In genomic region chr19:30719991-30720329, GRCh38 we compare ENCODE assay signal across 8 cellular contexts.
A peak's percentile ranks its signal among the peaks of the same experiment; 100 is the strongest.
DNase-seq lines count a peak whose midpoint lies in the region; ATAC-seq and TF ChIP-seq lines count a peak whose summit lies in the region.

No MANE protein-coding gene starts in this region.

- H3K4me3 ChIP-seq in GM12864 (ENCODE audit: low read depth, low read length) (peak overlapping the region; percentile 59), right cardiac atrium (ENCODE audit: low read length) (peak overlapping the region; percentile 48), gastrocnemius medialis (peak overlapping the region; percentile 59 to 73 (median 62)), aorta (ENCODE audit: low read length in 2 of 2) (peak overlapping the region in 1 of 2 donors; percentile 82)

- H3K27me3 Mint-ChIP-seq in activated CD4-positive, alpha-beta memory T cell treated with anti-CD3 and anti-CD28 coated beads, Interleukin-2, amount 10 ng/mL, durations not matched to agents 7 days and 5 days, result peaks cover 6% of the 10 kb centered on the region

- H3K9me3 Mint-ChIP-seq in activated CD4-positive, alpha-beta memory T cell treated with anti-CD3 and anti-CD28 coated beads, Interleukin-2, amount 10 ng/mL, durations not matched to agents 7 days and 5 days, result no peaks in the 10 kb centered on the region

- ATAC-seq in right cardiac atrium, result peak; percentile 74 to 79
- peak; percentile 39 to 48 for ATAC-seq in gastrocnemius medialis
- ATAC-seq in aorta (ENCODE audit: low FRiP score), result no peak
- ATAC-seq in GM21786 (IDR thresholded peaks at IDR 0.05; ENCODE audit: unreplicated experiment), result no peak
- ATAC-seq in GM18519 (IDR thresholded peaks at IDR 0.05; ENCODE audit: low FRiP score, unreplicated experiment), result no peak
- no peak for ATAC-seq in GM19397 (IDR thresholded peaks at IDR 0.05; ENCODE audit: unreplicated experiment)

- H3K4me3 Mint-ChIP-seq in activated CD4-positive, alpha-beta memory T cell treated with anti-CD3 and anti-CD28 coated beads, Interleukin-2, amount 10 ng/mL, durations not matched to agents 7 days and 5 days, result peak overlapping the region; percentile 63

- intact Hi-C loops in right cardiac atrium (cut with DNase I), result no loop called here
- intact Hi-C loops in gastrocnemius medialis (cut with DNase I; ENCODE audit: low total_unique reads), result no loop called here
- intact Hi-C loops in aorta (cut with DNase I), result no loop called here

- H3K27me3 ChIP-seq in right cardiac atrium (ENCODE audit: control insufficient read depth, insufficient read depth), result no peaks in the 10 kb centered on the region
- no peaks in the 10 kb centered on the region for H3K27me3 ChIP-seq in gastrocnemius medialis
- no peaks in the 10 kb centered on the region for H3K27me3 ChIP-seq in aorta (ENCODE audit: control insufficient read depth in 1 of 2, insufficient read depth in 2 of 2, low read length in 1 of 2)

- no peaks in the 10 kb centered on the region for H3K4me1 ChIP-seq in right cardiac atrium (ENCODE audit: control insufficient read depth, insufficient read depth, low read length)
- peaks cover 0 to 11% of the 10 kb centered on the region in 2 donors for H3K4me1 ChIP-seq in gastrocnemius medialis
- H3K4me1 ChIP-seq in aorta (ENCODE audit: control insufficient read depth in 1 of 2, insufficient read depth in 2 of 2, low read length in 2 of 2), result no peaks in the 10 kb centered on the region

- H3K27ac ChIP-seq in right cardiac atrium (ENCODE audit: low read length), result peak overlapping the region; percentile 72
- peak overlapping the region; percentile 45 to 77 (median 58) for H3K27ac ChIP-seq in gastrocnemius medialis
- H3K27ac ChIP-seq in aorta (ENCODE audit: low read depth in 1 of 2, low read length in 2 of 2), result no peak overlapping the region

- H3K27ac Mint-ChIP-seq in activated CD4-positive, alpha-beta memory T cell treated with anti-CD3 and anti-CD28 coated beads, Interleukin-2, amount 10 ng/mL, durations not matched to agents 7 days and 5 days, result no peak overlapping the region

- in situ Hi-C loops in gastrocnemius medialis (cut with MboI; ENCODE audit: low sequenced_read_pairs in 4 of 4), result no loop called here

- CTCF ChIA-PET in activated CD4-positive, alpha-beta memory T cell treated with anti-CD3 and anti-CD28 coated beads, Interleukin-2, amount 10 ng/mL, durations not matched to agents 7 days and 5 days (lab: Charles Lee), result interaction anchor here (1.0 kb wide), 2 partner anchors 37 to 53 kb away, joined by 3 to 5 read pairs; no protein-coding TSS in a partner anchor

- 15% methylated on average over 9 of the region's 9 CpGs for WGBS in right cardiac atrium
- 10 to 13% methylated on average over 9 of the region's 9 CpGs for WGBS in aorta, 2 donors

- no peak for TF ChIP-seq CTCF in GM12864 (IDR thresholded peaks at IDR 0.05; ENCODE audit: low read depth, low read length, missing control alignments)
- no peak for TF ChIP-seq CTCF in gastrocnemius medialis (IDR thresholded peaks at IDR 0.05 in 4 of 5, conservative IDR thresholded peaks at IDR 0.05 in 1 of 5)

- H3K9me3 ChIP-seq in right cardiac atrium (ENCODE audit: control insufficient read depth, low read length), result no peaks in the 10 kb centered on the region
- no peaks in the 10 kb centered on the region for H3K9me3 ChIP-seq in gastrocnemius medialis
- peaks cover under 1% of the 10 kb centered on the region for H3K9me3 ChIP-seq in aorta (ENCODE audit: control insufficient read depth, low read length)

- peaks cover 12% of the 10 kb centered on the region for H3K4me1 Mint-ChIP-seq in activated CD4-positive, alpha-beta memory T cell treated with anti-CD3 and anti-CD28 coated beads, Interleukin-2, amount 10 ng/mL, durations not matched to agents 7 days and 5 days

- DNase-seq in GM12864 (ENCODE audit: low read depth), result no peak
- no peak for DNase-seq in activated CD4-positive, alpha-beta memory T cell treated with anti-CD3 and anti-CD28 coated beads, Interleukin-2, amount 10 ng/mL, durations not matched to agents 7 days and 5 days
- peak; percentile 37 to 69 (median 60) for DNase-seq in right cardiac atrium
- no peak for DNase-seq in gastrocnemius medialis
- no peak for DNase-seq in aorta

- H3K36me3 ChIP-seq in gastrocnemius medialis (no peaks in the 10 kb centered on the region), aorta (ENCODE audit: control insufficient read depth in 1 of 2, insufficient read depth in 2 of 2, low read length in 1 of 2) (no peaks in the 10 kb centered on the region)

- POLR2A ChIA-PET in activated CD4-positive, alpha-beta memory T cell treated with anti-CD3 and anti-CD28 coated beads, Interleukin-2, amount 10 ng/mL, durations not matched to agents 7 days and 5 days (lab: Charles Lee), result no interaction called here

- no peak for TF ChIP-seq POLR2A in gastrocnemius medialis (IDR thresholded peaks at IDR 0.05)

- no peaks in the 10 kb centered on the region for H3K36me3 Mint-ChIP-seq in activated CD4-positive, alpha-beta memory T cell treated with anti-CD3 and anti-CD28 coated beads, Interleukin-2, amount 10 ng/mL, durations not matched to agents 7 days and 5 days (ENCODE audit: low read depth)

Comparison
In these comparisons a context has a peak if more than half of its experiments do, and no peak if none do; other contexts are left out.
1. DNase-seq: peak in right cardiac atrium (3 of 3); none in GM12864 (single experiment), activated CD4-positive, alpha-beta memory T cell treated with anti-CD3 and anti-CD28 coated beads, Interleukin-2, amount 10 ng/mL, durations not matched to agents 7 days and 5 days (single experiment), gastrocnemius medialis (0 of 2) and aorta (0 of 2).
2. ATAC-seq: peak in right cardiac atrium (2 of 2) and gastrocnemius medialis (2 of 2); none in aorta (single experiment), GM21786 (single experiment), GM18519 (single experiment) and GM19397 (single experiment).
3. H3K27ac ChIP-seq: peak in right cardiac atrium (single experiment) and gastrocnemius medialis (4 of 4); none in aorta (0 of 2).